8 cellular contexts compared by ENCODE assay signal in the genomic region with DNA sequence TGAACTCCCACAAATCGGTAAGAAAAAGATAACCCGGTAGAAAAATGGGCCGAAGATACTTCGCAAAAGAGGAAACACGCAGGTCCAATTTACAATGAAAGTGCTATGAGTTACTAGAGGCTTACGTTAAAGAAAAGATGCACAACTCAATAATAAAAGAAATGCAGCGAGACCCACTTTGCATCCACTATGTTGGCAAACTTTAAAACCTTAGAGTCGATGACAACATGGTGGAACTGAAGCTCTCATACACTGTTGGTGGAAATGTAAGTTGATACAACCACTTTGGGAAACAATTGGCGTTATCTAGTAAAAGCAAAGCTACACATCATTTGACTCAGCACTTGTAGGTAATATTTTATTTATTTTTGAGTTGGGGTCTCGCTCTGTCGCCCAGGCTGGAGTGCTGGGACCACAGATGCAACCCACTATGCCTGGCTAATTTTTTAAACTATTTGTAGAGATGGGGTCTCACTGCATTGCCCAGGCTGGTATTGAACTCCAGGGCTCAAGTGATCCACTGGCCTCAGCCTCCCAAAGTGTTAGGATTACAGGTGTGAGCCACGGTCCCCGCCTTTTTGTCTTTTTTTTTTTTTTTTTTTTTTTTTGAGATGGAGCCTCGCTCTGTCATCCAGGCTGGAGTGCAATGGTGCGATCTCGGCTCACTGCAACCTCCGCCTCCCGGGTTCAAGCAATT. TPM values are rescaled to one million over a fixed set of nuclear protein-coding genes. Genes with fewer than 3 reads are reported as not detected.
DNase-seq lines count a peak whose midpoint lies in the region; ATAC-seq, FAIRE-seq and TF ChIP-seq lines count a peak whose summit lies in the region.

No MANE protein-coding gene starts in this region.

- H3K4me1 Mint-ChIP-seq in activated CD4-positive, alpha-beta T cell treated with anti-CD3 and anti-CD28 coated beads, Interleukin-2, amount 10 ng/mL, durations not matched to agents 24 days and 14 days = peaks cover 20% of the 10 kb centered on the region
- peaks cover 30% of the 10 kb centered on the region for H3K4me1 Mint-ChIP-seq in activated naive CD8-positive, alpha-beta T cell (ENCODE audit: low read depth)

- no peak for DNase-seq in activated CD4-positive, alpha-beta T cell treated with anti-CD3 and anti-CD28 coated beads, Interleukin-2, amount 10 ng/mL, durations not matched to agents 24 days and 14 days
- no peak for DNase-seq in activated CD4-positive, alpha-beta T cell treated with anti-CD3 and anti-CD28 coated beads for 1 hour
- DNase-seq in kidney (no peak), testis (no peak), NCI-H526 treated with DMSO at 0.1 percent for 48 hours (lab: John Stamatoyannopoulos, UW) (no peak), Ammon's horn (ENCODE audit: low spot score) (no peak)

- no peak for TF ChIP-seq POLR2A in testis (IDR thresholded peaks at IDR 0.05)

- peak overlapping the region; percentile 79 to 81 for H3K4me3 ChIP-seq in kidney (ENCODE audit: low read length in 2 of 2)
- peak overlapping the region; percentile 77 to 93 for H3K4me3 ChIP-seq in testis

- peak overlapping the region; percentile 99 for H3K27ac Mint-ChIP-seq in activated CD4-positive, alpha-beta T cell treated with anti-CD3 and anti-CD28 coated beads, Interleukin-2, amount 10 ng/mL, durations not matched to agents 24 days and 14 days
- H3K27ac Mint-ChIP-seq in activated naive CD8-positive, alpha-beta T cell = peak overlapping the region; percentile 99

- intact Hi-C loops in activated CD4-positive, alpha-beta T cell treated with anti-CD3 and anti-CD28 coated beads, Interleukin-2, amount 10 ng/mL, durations not matched to agents 24 days and 14 days (cut with micrococcal nuclease) = loop anchor here (2.0 kb wide), 1 partner anchor 20 kb away; a partner anchor contains a TSS
- intact Hi-C loops in kidney (cut with DNase I) = no loop called here
- intact Hi-C loops in testis (cut with DNase I; ENCODE audit: low total_unique reads) = no loop called here

- no peaks in the 10 kb centered on the region for H3K27me3 Mint-ChIP-seq in activated CD4-positive, alpha-beta T cell treated with anti-CD3 and anti-CD28 coated beads, Interleukin-2, amount 10 ng/mL, durations not matched to agents 24 days and 14 days
- no peaks in the 10 kb centered on the region for H3K27me3 Mint-ChIP-seq in activated naive CD8-positive, alpha-beta T cell

- no peak for FAIRE-seq in kidney (lab: Jason Lieb, UNC)

- peaks cover 3 to 14% of the 10 kb centered on the region in 2 donors for H3K4me1 ChIP-seq in kidney (ENCODE audit: control insufficient read depth in 1 of 2, insufficient read depth in 1 of 2, low read depth in 1 of 2, low read length in 2 of 2)
- peaks cover 9% of the 10 kb centered on the region for H3K4me1 ChIP-seq in testis

- H3K4me3 Mint-ChIP-seq in activated CD4-positive, alpha-beta T cell treated with anti-CD3 and anti-CD28 coated beads, Interleukin-2, amount 10 ng/mL, durations not matched to agents 24 days and 14 days = peak overlapping the region; percentile 96
- H3K4me3 Mint-ChIP-seq in activated naive CD8-positive, alpha-beta T cell = peak overlapping the region; percentile 91

- no peak for ATAC-seq in GM19395 (IDR thresholded peaks at IDR 0.05; ENCODE audit: unreplicated experiment)

- no peak for TF ChIP-seq CTCF in kidney (IDR thresholded peaks at IDR 0.05; ENCODE audit: borderline replicate concordance, extremely low read depth, insufficient read depth)
- TF ChIP-seq CTCF in testis (IDR thresholded peaks at IDR 0.05) = no peak

- H3K9ac ChIP-seq in kidney (ENCODE audit: low read length in 2 of 2) = peak overlapping the region; percentile 90 to 92

- H3K27ac ChIP-seq in kidney (ENCODE audit: low read depth in 2 of 2, low read length in 2 of 2) (peak overlapping the region; percentile 79 to 87), testis (peak overlapping the region; percentile 63 to 79)

- H3K9me3 Mint-ChIP-seq in activated CD4-positive, alpha-beta T cell treated with anti-CD3 and anti-CD28 coated beads, Interleukin-2, amount 10 ng/mL, durations not matched to agents 24 days and 14 days = no peaks in the 10 kb centered on the region
- no peaks in the 10 kb centered on the region for H3K9me3 Mint-ChIP-seq in activated naive CD8-positive, alpha-beta T cell (ENCODE audit: low read depth)

- H3K9me3 ChIP-seq in kidney (ENCODE audit: control insufficient read depth in 1 of 2, low read length in 2 of 2) (no peaks in the 10 kb centered on the region), testis (no peaks in the 10 kb centered on the region)

- peaks cover 14% of the 10 kb centered on the region for H3K36me3 Mint-ChIP-seq in activated CD4-positive, alpha-beta T cell treated with anti-CD3 and anti-CD28 coated beads, Interleukin-2, amount 10 ng/mL, durations not matched to agents 24 days and 14 days (ENCODE audit: low read depth)
- H3K36me3 Mint-ChIP-seq in activated naive CD8-positive, alpha-beta T cell = peaks cover 4% of the 10 kb centered on the region

- WGBS in testis, 2 donors = 48 to 56% methylated on average over 18 of the region's 18 CpGs

- H3K27me3 ChIP-seq in testis = no peaks in the 10 kb centered on the region

- H3K36me3 ChIP-seq in kidney (ENCODE audit: control insufficient read depth in 1 of 2, insufficient read depth in 2 of 2, low read length in 2 of 2) (no peaks in the 10 kb centered on the region), testis (ENCODE audit: low read depth, missing control alignments) (no peaks in the 10 kb centered on the region)

RNA-seq across cellular contexts. Expression of a gene that starts 0.7 kb away (rescaled TPM):
- total RNA-seq in activated CD4-positive, alpha-beta T cell treated with anti-CD3 and anti-CD28 coated beads, Interleukin-2, amount 10 ng/mL, durations not matched to agents 24 days and 14 days = 12.1 and 14.2 TPM in 2 replicates
- total RNA-seq in kidney (15.8 TPM), testis (10 to 100 TPM; 16.5 to 18.9 TPM)
- polyA plus RNA-seq in kidney (ENCODE audit: insufficient read depth, low read depth, low replicate concordance) (15.8 TPM), testis (ENCODE audit: insufficient read depth, low read depth, low replicate concordance) (17.7 TPM)

RNA-seq across cellular contexts. Expression of a gene that starts 10.9 kb away (rescaled TPM):
- 41.8 and 47.1 TPM in 2 replicates for total RNA-seq in activated CD4-positive, alpha-beta T cell treated with anti-CD3 and anti-CD28 coated beads, Interleukin-2, amount 10 ng/mL, durations not matched to agents 24 days and 14 days
- total RNA-seq in kidney = 28.8 TPM
- polyA plus RNA-seq in kidney (ENCODE audit: insufficient read depth, low read depth, low replicate concordance) = 24.6 TPM
- total RNA-seq in testis = 10 to 100 TPM; 19.8 to 22.2 TPM
- polyA plus RNA-seq in testis (ENCODE audit: insufficient read depth, low read depth, low replicate concordance) = 22.2 TPM

RNA-seq across cellular contexts. Expression of a gene that starts 12.8 kb away (rescaled TPM):
- not detected in 2 replicates for total RNA-seq in activated CD4-positive, alpha-beta T cell treated with anti-CD3 and anti-CD28 coated beads, Interleukin-2, amount 10 ng/mL, durations not matched to agents 24 days and 14 days
- 0.79 TPM for total RNA-seq in kidney
- polyA plus RNA-seq in kidney (ENCODE audit: insufficient read depth, low read depth, low replicate concordance) = 16.5 TPM
- total RNA-seq in testis = 1 to 10 TPM in 1 of 2 donors, under 1 TPM in 1; 0.93 to 2.0 TPM
- 1.2 TPM for polyA plus RNA-seq in testis (ENCODE audit: insufficient read depth, low read depth, low replicate concordance)

RNA-seq across cellular contexts. Expression of a gene that starts 20.6 kb away (rescaled TPM):
- 169 and 171 TPM in 2 replicates for total RNA-seq in activated CD4-positive, alpha-beta T cell treated with anti-CD3 and anti-CD28 coated beads, Interleukin-2, amount 10 ng/mL, durations not matched to agents 24 days and 14 days
- total RNA-seq in kidney = 61.5 TPM
- polyA plus RNA-seq in kidney (ENCODE audit: insufficient read depth, low read depth, low replicate concordance) = 112 TPM
- 10 to 100 TPM; 78.9 to 95.0 TPM for total RNA-seq in testis
- polyA plus RNA-seq in testis (ENCODE audit: insufficient read depth, low read depth, low replicate concordance) = 153 TPM

RNA-seq across cellular contexts. Expression of a gene that starts 38.0 kb away (rescaled TPM):
- total RNA-seq in activated CD4-positive, alpha-beta T cell treated with anti-CD3 and anti-CD28 coated beads, Interleukin-2, amount 10 ng/mL, durations not matched to agents 24 days and 14 days = 0.24 and 0.47 TPM in 2 replicates
- total RNA-seq in kidney (44.7 TPM), testis (under 1 TPM in 1 of 2 donors, not detected in 1; 0.31 TPM)
- polyA plus RNA-seq in kidney (ENCODE audit: insufficient read depth, low read depth, low replicate concordance) (2.9 TPM), testis (ENCODE audit: insufficient read depth, low read depth, low replicate concordance) (0.41 TPM)
